ENCODE assay signal across 19 cellular contexts in genomic region chr10:57303567-57303966, GRCh38.
"Had no signal": no experiment of that assay in that cellular context is flagged by ENCODE, and none has a peak within 500 bp of the region (broad histone marks: within the 10 kb centered on the region; RNA-seq: fewer than 3 reads in every experiment).

No MANE protein-coding gene starts in this region.

- DNase-seq: activated CD4-positive, alpha-beta T cell treated with anti-CD3 and anti-CD28 coated beads for 1 hour; activated CD4-positive, alpha-beta T cell treated with anti-CD3 and anti-CD28 coated beads, Interleukin-2, amount 50 U/mL, for 1 hour; activated T-cell treated with anti-CD3 and anti-CD28 coated beads, Interleukin-2, amount 50 U/mL, for 1 hour; effector memory CD4-positive, alpha-beta T cell; foreskin melanocyte; glutamatergic neuron; hippocampal formation; left ventricle myocardium inferior; natural killer cell; stimulated activated CD4-positive, alpha-beta T cell treated with anti-CD3 and anti-CD28 coated beads, Interleukin-4, amount 100 ng/mL, for 4 hours; tibial artery had no signal

- H3K4me3 ChIP-seq: ascending aorta, left ventricle myocardium inferior, prostate gland, tibial artery had no signal

- H3K4me3 Mint-ChIP-seq: activated T-helper 17 cell treated with anti-CD3 and anti-CD28 coated beads, Interleukin-2, amount 50 U/mL, for 72 hours; central memory CD8-positive, alpha-beta T cell; mesothelial cell of epicardium; natural killer cell; stimulated activated naive CD8-positive, alpha-beta T cell treated with anti-CD3 and anti-CD28 coated beads, Interleukin-15, Interleukin-2, amounts not matched to agents 100 ng/mL and 50 ng/mL, for 24 hours had no signal

- H3K27me3 Mint-ChIP-seq: activated T-helper 17 cell treated with anti-CD3 and anti-CD28 coated beads, Interleukin-2, amount 50 U/mL, for 72 hours; central memory CD8-positive, alpha-beta T cell; stimulated activated naive CD8-positive, alpha-beta T cell treated with anti-CD3 and anti-CD28 coated beads, Interleukin-15, Interleukin-2, amounts not matched to agents 100 ng/mL and 50 ng/mL, for 24 hours had no signal

- H3K36me3 Mint-ChIP-seq: activated naive CD4-positive, alpha-beta T cell treated with anti-CD3 and anti-CD28 coated beads, Interleukin-2, amount 50 U/mL, for 72 hours; mesothelial cell of epicardium; natural killer cell had no signal

- H3K4me1 Mint-ChIP-seq: activated T-helper 17 cell treated with anti-CD3 and anti-CD28 coated beads, Interleukin-2, amount 50 U/mL, for 72 hours; central memory CD8-positive, alpha-beta T cell; mesothelial cell of epicardium; natural killer cell had no signal

- H3K36me3 ChIP-seq: ascending aorta, left ventricle myocardium inferior, prostate gland, tibial artery had no signal

- ATAC-seq: activated naive CD4-positive, alpha-beta T cell treated with anti-CD3 and anti-CD28 coated beads, Interleukin-2, amount 50 U/mL, for 72 hours; activated T-helper 17 cell treated with anti-CD3 and anti-CD28 coated beads, Interleukin-2, amount 50 U/mL, for 72 hours; esophagus mucosa; natural killer cell had no signal

- H3K27me3 ChIP-seq: ascending aorta, tibial artery had no signal

- H3K27ac ChIP-seq: ascending aorta, left ventricle myocardium inferior, prostate gland, tibial artery had no signal

- H3K9me3 Mint-ChIP-seq: mesothelial cell of epicardium; stimulated activated naive CD8-positive, alpha-beta T cell treated with anti-CD3 and anti-CD28 coated beads, Interleukin-15, Interleukin-2, amounts not matched to agents 100 ng/mL and 50 ng/mL, for 24 hours had no signal

- H3K4me1 ChIP-seq: ascending aorta, left ventricle myocardium inferior, prostate gland, tibial artery had no signal

- H3K27ac Mint-ChIP-seq: activated naive CD4-positive, alpha-beta T cell treated with anti-CD3 and anti-CD28 coated beads, Interleukin-2, amount 50 U/mL, for 72 hours; activated T-helper 17 cell treated with anti-CD3 and anti-CD28 coated beads, Interleukin-2, amount 50 U/mL, for 72 hours; mesothelial cell of epicardium; natural killer cell; stimulated activated naive CD8-positive, alpha-beta T cell treated with anti-CD3 and anti-CD28 coated beads, Interleukin-15, Interleukin-2, amounts not matched to agents 100 ng/mL and 50 ng/mL, for 24 hours had no signal

- H3K9me3 ChIP-seq: ascending aorta, left ventricle myocardium inferior, prostate gland, tibial artery had no signal
